In genomic region chr12:101855364-101855884, GRCh38 we compare ENCODE assay signal across 13 cellular contexts. TPM values are rescaled to one million over a fixed set of nuclear protein-coding genes. Genes with fewer than 3 reads are reported as not detected.
DNase-seq lines count a peak whose midpoint lies in the region; ATAC-seq, FAIRE-seq and TF ChIP-seq lines count a peak whose summit lies in the region.
"Had no signal": no experiment of that assay in that cellular context is flagged by ENCODE, and none has a peak within 500 bp of the region (broad histone marks: within the 10 kb centered on the region; RNA-seq: fewer than 3 reads in every experiment).

No MANE protein-coding gene starts in this region.

- H3K79me2 ChIP-seq in GM23338 (replicated peaks; ENCODE audit: insufficient read depth) (no peaks in the 10 kb centered on the region), OCI-LY7 (ENCODE audit: insufficient read depth, low read depth, low read length) (no peaks in the 10 kb centered on the region), trophoblast cell (ENCODE audit: control insufficient read depth, insufficient read depth, low read length, poor library complexity) (no peaks in the 10 kb centered on the region)

- H3K23ac ChIP-seq in trophoblast cell (ENCODE audit: low read length): no peak overlapping the region

- ATAC-seq in GM23338: no peak

- H2AFZ ChIP-seq in GM23338: peak overlapping the region; percentile 80
- peak overlapping the region; percentile 74 for H2AFZ ChIP-seq in OCI-LY7 (ENCODE audit: low read length)
- no peak overlapping the region for H2AFZ ChIP-seq in trophoblast cell (ENCODE audit: insufficient read depth, low read length, poor library complexity)

- H3K4me2 ChIP-seq in GM23338: no peak overlapping the region
- peak overlapping the region; percentile 41 for H3K4me2 ChIP-seq in OCI-LY7 (ENCODE audit: low read length)
- peak overlapping the region; percentile 17 for H3K4me2 ChIP-seq in trophoblast cell (ENCODE audit: low read length)

- H3K9me3 Mint-ChIP-seq in GM23338: no peaks in the 10 kb centered on the region

- no peak overlapping the region for H3K4ac ChIP-seq in trophoblast cell (ENCODE audit: low read depth, low read length)

- no peaks in the 10 kb centered on the region for H3K27me3 Mint-ChIP-seq in GM23338 (ENCODE audit: insufficient read depth, low read depth, poor library complexity)
- H3K27me3 Mint-ChIP-seq: brain had no signal

- no peak overlapping the region for H2AK5ac ChIP-seq in trophoblast cell (ENCODE audit: low read length)

- FAIRE-seq in urothelium cell line (lab: Jason Lieb, UNC): no peak
- FAIRE-seq: frontal cortex had no signal

- intact Hi-C loops in OCI-LY7 (cut with micrococcal nuclease; ENCODE audit: unreplicated experiment): no loop called here

- no TSS peak for BruUV-seq in OCI-LY7 (replicated peaks; lab: Mats Ljungman, UMichigan)

- no peaks in the 10 kb centered on the region for H3K4me1 Mint-ChIP-seq in GM23338

- WGBS in trophoblast cell (ENCODE audit: extremely low coverage, insufficient coverage, insufficient read length): no CpG with 5 or more reads among the region's 3 CpGs

- CTCF ChIA-PET in OCI-LY7 (lab: Charles Lee; ENCODE audit: unreplicated experiment): interaction anchor here (0.6 to 1.3 kb wide), 3 partner anchors 9 to 84 kb away, joined by 3 to 5 read pairs (median 4); no protein-coding TSS in a partner anchor

- H3K4me3 ChIP-seq in GM23338 (no peak overlapping the region), OCI-LY7 (ENCODE audit: low read depth, low read length, poor library complexity, severe bottlenecking) (no peak overlapping the region), epithelial cell of esophagus (ENCODE audit: low read length) (no peak overlapping the region), trophoblast cell (ENCODE audit: low read depth, low read length) (no peak overlapping the region)
- H3K4me3 ChIP-seq: lower lobe of right lung had no signal

- peak overlapping the region; percentile 52 for H2BK5ac ChIP-seq in trophoblast cell (ENCODE audit: low read depth, low read length, poor library complexity)

- no peak overlapping the region for H2BK120ac ChIP-seq in trophoblast cell (ENCODE audit: insufficient read depth, low read length, poor library complexity)

- H4K20me1 ChIP-seq in GM23338 (replicated peaks; ENCODE audit: insufficient read depth) (no peaks in the 10 kb centered on the region), OCI-LY7 (ENCODE audit: insufficient read depth, low read length) (no peaks in the 10 kb centered on the region)

- peak overlapping the region; percentile 6 for H4K8ac ChIP-seq in trophoblast cell (ENCODE audit: low read depth, low read length)

- no peaks in the 10 kb centered on the region for H3F3A ChIP-seq in GM23338 (replicated peaks; ENCODE audit: low read depth)

- no peak overlapping the region for H3K27ac ChIP-seq in GM23338 (ENCODE audit: low read depth)
- peak overlapping the region; percentile 53 for H3K27ac ChIP-seq in OCI-LY7 (ENCODE audit: low read depth, low read length, poor library complexity, severe bottlenecking)
- peak overlapping the region; percentile 72 for H3K27ac ChIP-seq in trophoblast cell (ENCODE audit: low read depth, low read length)
- H3K27ac ChIP-seq: lower lobe of right lung had no signal

- H3K36me3 Mint-ChIP-seq in GM23338 (ENCODE audit: low read depth): no peaks in the 10 kb centered on the region
- H3K36me3 Mint-ChIP-seq: brain had no signal

- peak overlapping the region; percentile 45 for H4K91ac ChIP-seq in trophoblast cell (ENCODE audit: low read depth, low read length)

- no peaks in the 10 kb centered on the region for H3K36me3 ChIP-seq in GM23338 (ENCODE audit: insufficient read depth)
- no peaks in the 10 kb centered on the region for H3K36me3 ChIP-seq in OCI-LY7 (ENCODE audit: insufficient read depth, low read length)
- H3K36me3 ChIP-seq in trophoblast cell (ENCODE audit: control insufficient read depth in 1 of 2, insufficient read depth in 2 of 2, low read length in 2 of 2): no peaks in the 10 kb centered on the region
- H3K36me3 ChIP-seq: lower lobe of right lung had no signal

- no peak overlapping the region for H3K14ac ChIP-seq in trophoblast cell (ENCODE audit: low read length)

- POLR2A ChIA-PET in OCI-LY7 (lab: Charles Lee): interaction anchor here (0.6 to 1.7 kb wide), 12 partner anchors 12 to 362 kb away, joined by 3 to 12 read pairs (median 3); no protein-coding TSS in a partner anchor

- H3K9me3 ChIP-seq in OCI-LY7 (ENCODE audit: low read length) (peaks cover 10% of the 10 kb centered on the region), trophoblast cell (ENCODE audit: insufficient read depth, low read depth, low read length) (no peaks in the 10 kb centered on the region)
- H3K9me3 ChIP-seq: lower lobe of right lung had no signal

- H3K18ac ChIP-seq in trophoblast cell (ENCODE audit: low read length): no peak overlapping the region

- H3K4me3 Mint-ChIP-seq in GM23338: no peak overlapping the region
- H3K4me3 Mint-ChIP-seq: brain; T-helper 1 cell treated with Interleukin-12 subunit alpha and Interleukin-12 subunit beta and Interleukin-4 antibody, amounts not matched to agents 30 μg/mL and 1 μg/mL, for 36 hours had no signal

- no peak overlapping the region for H4K12ac ChIP-seq in trophoblast cell (ENCODE audit: low read depth, low read length)

- H3K4me1 ChIP-seq in GM23338 (ENCODE audit: insufficient read depth): no peaks in the 10 kb centered on the region
- peaks cover 48% of the 10 kb centered on the region for H3K4me1 ChIP-seq in OCI-LY7 (ENCODE audit: insufficient read depth, low read length, poor library complexity, severe bottlenecking)
- peaks cover 8 to 11% of the 10 kb centered on the region in 2 experiments for H3K4me1 ChIP-seq in trophoblast cell (ENCODE audit: control insufficient read depth in 1 of 2, insufficient read depth in 2 of 2, low read length in 2 of 2)

- peaks cover 6% of the 10 kb centered on the region for H3K79me1 ChIP-seq in trophoblast cell (ENCODE audit: low read length)

- H3K27me3 ChIP-seq in GM23338 (ENCODE audit: insufficient read depth) (no peaks in the 10 kb centered on the region), trophoblast cell (ENCODE audit: insufficient read depth, low read length) (no peaks in the 10 kb centered on the region)

- H2BK12ac ChIP-seq in trophoblast cell (ENCODE audit: low read length): peak overlapping the region; percentile 3

- DNase-seq in GM23338 (ENCODE audit: low spot score) (no peak), OCI-LY7 (ENCODE audit: low spot score) (no peak), epithelial cell of esophagus (ENCODE audit: low read depth) (peak; percentile 77), trophoblast cell (peak in 1 of 2 donors; percentile 38), hypothalamus (lab: John Stamatoyannopoulos, UW) (no peak), NCI-H187 treated with DMSO at 0.1 percent for 48 hours (lab: John Stamatoyannopoulos, UW) (no peak), urothelium cell line (ENCODE audit: low spot score) (no peak)
- DNase-seq: DMS79, lower lobe of right lung, NCI-H510A had no signal

- H3K9ac ChIP-seq in trophoblast cell (ENCODE audit: low read length): no peak overlapping the region

- H3K9me2 ChIP-seq in GM23338 (ENCODE audit: insufficient read depth) (no peaks in the 10 kb centered on the region), OCI-LY7 (ENCODE audit: insufficient read depth, low read length) (no peaks in the 10 kb centered on the region)

- TF ChIP-seq CTCF in GM23338 (conservative IDR thresholded peaks at IDR 0.05; ENCODE audit: low read depth in 2 of 2) (no peak), OCI-LY7 (conservative IDR thresholded peaks at IDR 0.05; ENCODE audit: low read length) (no peak), epithelial cell of esophagus (IDR thresholded peaks at IDR 0.05; ENCODE audit: insufficient read depth, low read depth, low read length, missing control alignments) (no peak)

- H3K27ac Mint-ChIP-seq in GM23338: peak overlapping the region; percentile 63; the same call in 1 of the 2 replicates
- H3K27ac Mint-ChIP-seq: T-helper 1 cell treated with Interleukin-12 subunit alpha and Interleukin-12 subunit beta and Interleukin-4 antibody, amounts not matched to agents 30 μg/mL and 1 μg/mL, for 36 hours had no signal

TF ChIP-seq in GM23338, 12 proteins besides CTCF, POLR2A, EP300 and RAD21 (continues in another document):
- TF ChIP-seq JUNB (IDR thresholded peaks at IDR 0.05; ENCODE audit: unreplicated experiment) (no peak), EZH2 (IDR thresholded peaks at IDR 0.05; ENCODE audit: low read depth, unreplicated experiment) (no peak), CREB1 (CRISPR knock-in tag; IDR thresholded peaks at IDR 0.05; ENCODE audit: low read depth) (no peak), REST (IDR thresholded peaks at IDR 0.05; ENCODE audit: unreplicated experiment) (no peak)

RNA-seq across cellular contexts. Expression of gene DRAM1, which starts 22.0 kb away (rescaled TPM):
- total RNA-seq in GM23338 (2014; rRNA removed; shearing (Covaris generic)): 5.4 and 5.7 TPM in 2 replicates
- 8.5 and 8.6 TPM in 2 replicates for polyA plus RNA-seq in GM23338 (2016; fragmentation: Nextera tagmentation; extraction: Ambion mirVana)
- 0.77 TPM in 1 of 2 replicates, not detected in the other for total RNA-seq in OCI-LY7 (2014; rRNA removed; shearing (Covaris generic))
- total RNA-seq in OCI-LY7 (2022): not detected in 2 replicates
- polyA plus RNA-seq in trophoblast cell (2013): 22.7 and 24.7 TPM in 2 replicates

RNA-seq across cellular contexts. Expression of gene GNPTAB, which starts 24.7 kb away (rescaled TPM):
- 54.1 and 58.3 TPM in 2 replicates for total RNA-seq in GM23338 (2014; rRNA removed; shearing (Covaris generic))
- polyA plus RNA-seq in GM23338 (2016; fragmentation: Nextera tagmentation; extraction: Ambion mirVana): 21.6 and 23.6 TPM in 2 replicates
- 35.8 and 38.9 TPM in 2 replicates for total RNA-seq in OCI-LY7 (2014; rRNA removed; shearing (Covaris generic))
- total RNA-seq in OCI-LY7 (2022): 66.5 and 72.0 TPM in 2 replicates
- 17.9 and 18.6 TPM in 2 replicates for polyA plus RNA-seq in trophoblast cell (2013)
